In the genomic region with DNA sequence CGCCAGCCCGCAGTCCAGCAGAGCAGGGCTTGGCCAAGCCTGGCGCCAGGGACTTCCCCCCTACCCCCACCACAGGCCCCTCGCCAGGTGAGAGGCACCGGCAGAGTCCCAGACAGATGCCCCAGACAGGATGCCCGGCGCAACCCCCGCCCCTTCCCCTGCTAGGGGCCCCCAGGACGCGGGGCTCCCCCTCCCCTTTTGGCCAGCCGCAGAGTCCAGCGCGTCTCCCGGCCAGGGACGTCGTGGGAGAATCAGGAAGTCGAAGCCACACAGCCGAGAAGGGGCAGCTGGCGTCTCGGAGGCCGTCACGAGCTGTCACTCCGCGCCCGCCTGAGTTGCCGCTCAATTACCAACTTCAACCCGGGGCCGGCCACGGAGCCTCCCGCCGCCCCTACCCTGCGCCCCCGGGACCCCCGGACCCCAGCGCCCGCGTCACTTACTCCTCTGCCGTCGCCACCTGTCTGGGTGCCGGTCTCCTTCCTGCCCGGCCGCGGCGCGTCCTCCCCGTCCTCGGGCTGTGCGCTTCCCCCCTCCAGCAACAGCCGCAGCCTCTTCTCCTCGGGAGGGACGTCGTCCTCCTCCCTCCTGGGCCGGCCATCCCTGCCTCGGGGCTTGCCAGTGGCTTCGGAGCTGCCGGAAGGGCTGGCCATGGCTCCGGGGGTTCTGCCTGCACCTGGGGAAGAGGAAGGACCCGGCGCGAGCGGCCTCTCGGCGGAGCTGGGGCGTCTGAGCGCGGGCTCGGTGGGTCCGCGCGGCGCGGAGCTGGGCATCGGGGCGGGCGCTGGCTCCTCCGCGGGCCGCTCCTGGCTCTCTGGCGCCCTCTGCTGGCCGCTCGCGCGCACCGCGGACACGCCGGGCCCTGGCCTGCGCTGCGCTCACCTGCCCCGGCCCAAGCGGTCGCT, we compare ENCODE assay signal across 8 cellular contexts.
A peak's percentile ranks its signal among the peaks of the same experiment; 100 is the strongest.
DNase-seq lines count a peak whose midpoint lies in the region; ATAC-seq, FAIRE-seq and TF ChIP-seq lines count a peak whose summit lies in the region.
"Not testable (repeated sequence)": the region's sequence is repeated elsewhere in the genome, so short reads cannot be mapped to it uniquely, and the experiment has no call there.

No MANE protein-coding gene starts in this region.

- H3K79me1 ChIP-seq in H1 (ENCODE audit: low read depth, low read length): not testable (repeated sequence)

- H3K4me3 ChIP-seq in NB4 (ENCODE audit: low read depth, low read length); SU-DHL-6 (ENCODE audit: insufficient read depth, low read length, poor library complexity, severe bottlenecking): not testable (repeated sequence)
- H3K4me3 ChIP-seq in H1 (ENCODE audit: extremely low read depth in 1 of 4, insufficient read depth in 2 of 4, low read depth in 3 of 4, low read length in 4 of 4) (peak overlapping the region in 3 of 4 experiments; percentile 12 to 62 (median 28); a peak in 4 of 8 replicates), right lobe of liver (peak overlapping the region; percentile 12 to 20 (median 19)), spleen (peak overlapping the region; percentile 20 to 72 (median 40)), upper lobe of right lung (peak overlapping the region; percentile 46)

- not testable (repeated sequence) for H2BK120ac ChIP-seq in H1 (replicated peaks; ENCODE audit: low read depth, low read length)

- H3K27me3 ChIP-seq in SU-DHL-6 (ENCODE audit: low read length); H1 (replicated peaks in 1 of 4; ENCODE audit: control insufficient read depth in 3 of 4, extremely low read depth in 1 of 4, insufficient read depth in 3 of 4, low read length in 3 of 4); right lobe of liver; upper lobe of right lung: not testable (repeated sequence)
- peaks cover 0 to 52% (median 19%) of the 10 kb centered on the region in 7 donors for H3K27me3 ChIP-seq in spleen (replicated peaks in 1 of 7)

- not testable (repeated sequence) for H3K9me3 ChIP-seq in ES-I3 (ENCODE audit: control insufficient read depth, insufficient read depth, low read length); SU-DHL-6 (ENCODE audit: insufficient read depth, low read length); H1 (ENCODE audit: insufficient read depth in 2 of 2, low read depth in 1 of 2, low read length in 1 of 2); right lobe of liver; spleen; upper lobe of right lung

- not testable (repeated sequence) for H3K36me3 ChIP-seq in ES-I3 (ENCODE audit: insufficient read depth, low read length); SU-DHL-6 (ENCODE audit: low read length); H1 (ENCODE audit: control insufficient read depth in 2 of 4, insufficient read depth in 4 of 4, low read length in 3 of 4); right lobe of liver; spleen; upper lobe of right lung

- FAIRE-seq in H1 (lab: Jason Lieb, UNC): not testable (repeated sequence)

- not testable (repeated sequence) for H3K4ac ChIP-seq in H1 (replicated peaks; ENCODE audit: insufficient read length, low read depth, low read length)

- TF ChIP-seq POLR2A in NB4 (IDR thresholded peaks at IDR 0.05; ENCODE audit: extremely low read depth, insufficient read length); H1 (IDR thresholded peaks at IDR 0.05; ENCODE audit: control extremely low read depth in 1 of 2, low read depth in 2 of 2, low read length in 2 of 2); right lobe of liver (IDR thresholded peaks at IDR 0.05); spleen (IDR thresholded peaks at IDR 0.05): not testable (repeated sequence)

- not testable (repeated sequence) for H2BK5ac ChIP-seq in H1 (ENCODE audit: low read depth, low read length)

- TF ChIP-seq CTCF in NB4 (IDR thresholded peaks at IDR 0.05; ENCODE audit: low read depth, low read length) (peak; percentile 21), SU-DHL-6 (IDR thresholded peaks at IDR 0.05; ENCODE audit: insufficient read depth, low read length, poor library complexity, severe bottlenecking) (peak; percentile 45), H1 (IDR thresholded peaks at IDR 0.05; ENCODE audit: control extremely low read depth in 1 of 3, insufficient read depth in 1 of 3, low read depth in 1 of 3, low read length in 3 of 3) (peak; percentile 59 to 64 (median 59)), right lobe of liver (IDR thresholded peaks at IDR 0.05) (peak; percentile 65 to 83 (median 74)), spleen (IDR thresholded peaks at IDR 0.05 in 8 of 11, conservative IDR thresholded peaks at IDR 0.05 in 3 of 11) (peak in 7 of 11 experiments; percentile 76 to 90 (median 87)), upper lobe of right lung (IDR thresholded peaks at IDR 0.05) (peak; percentile 72)

- H4K8ac ChIP-seq in H1 (ENCODE audit: extremely low read depth, insufficient read depth, low read length): not testable (repeated sequence)

- peak; percentile 55 to 69 (median 62) for ATAC-seq in right lobe of liver
- peak; percentile 73 for ATAC-seq in upper lobe of right lung

- H3K79me2 ChIP-seq in SU-DHL-6 (ENCODE audit: insufficient read depth, low read length); H1 (ENCODE audit: control insufficient read depth in 1 of 2, insufficient read depth in 2 of 2, low read length in 2 of 2): not testable (repeated sequence)

- not testable (repeated sequence) for H3K23ac ChIP-seq in H1 (ENCODE audit: insufficient read length)

- H4K5ac ChIP-seq in H1 (ENCODE audit: insufficient read length, low read depth, low read length): not testable (repeated sequence)

- TF ChIP-seq RAD21 in H1 (IDR thresholded peaks at IDR 0.05 in 1 of 2, conservative IDR thresholded peaks at IDR 0.05 in 1 of 2; ENCODE audit: low read depth in 2 of 2, low read length in 2 of 2): peak; percentile 43 to 63

- H3K4me1 ChIP-seq in ES-I3 (ENCODE audit: insufficient read depth, low read length); H1 (replicated peaks in 1 of 4; ENCODE audit: control insufficient read depth in 3 of 4, insufficient read depth in 4 of 4, low read length in 3 of 4); right lobe of liver; upper lobe of right lung: not testable (repeated sequence)
- H3K4me1 ChIP-seq in spleen: peaks cover 0 to 15% (median 10%) of the 10 kb centered on the region in 6 donors

- intact Hi-C loops in right lobe of liver (cut with DNase I); spleen (cut with DNase I; ENCODE audit: low total_unique reads); upper lobe of right lung (cut with DNase I): not testable (repeated sequence)

- peak; percentile 37 for DNase-seq in NB4 (ENCODE audit: low read depth)
- peak; percentile 58 for DNase-seq in activated T-helper 1 cell treated with Interleukin-2 at 50 U/mL for 16 hours (ENCODE audit: low read depth)
- DNase-seq in H1 (ENCODE audit: low read depth in 1 of 2, low spot score in 2 of 2): peak in 1 of 2 experiments; percentile 94
- DNase-seq in right lobe of liver: peak; percentile 64 to 74 (median 67)
- DNase-seq in spleen: peak; percentile 92
- peak; percentile 85 for DNase-seq in upper lobe of right lung

- H3K23me2 ChIP-seq in H1 (ENCODE audit: low read depth, low read length): not testable (repeated sequence)

- H2BK15ac ChIP-seq in H1 (ENCODE audit: low read length): not testable (repeated sequence)

- H2BK20ac ChIP-seq in H1 (ENCODE audit: low read length): not testable (repeated sequence)

- H3K9ac ChIP-seq in ES-I3 (ENCODE audit: low read depth, low read length): peak overlapping the region; percentile 50; the same call in 1 of the 2 replicates
- H3K9ac ChIP-seq in SU-DHL-6 (ENCODE audit: low read length); H1 (replicated peaks in 1 of 4; ENCODE audit: extremely low read depth in 1 of 4, low read depth in 3 of 4, low read length in 3 of 4): not testable (repeated sequence)

- not testable (repeated sequence) for TF ChIP-seq EP300 in H1 (IDR thresholded peaks at IDR 0.05; ENCODE audit: borderline replicate concordance in 1 of 2, low read depth in 2 of 2, low read length in 2 of 2)

- not testable (repeated sequence) for H2AFZ ChIP-seq in SU-DHL-6 (ENCODE audit: low read depth, low read length, severe bottlenecking); H1 (ENCODE audit: low read length)

- H3K9me2 ChIP-seq in SU-DHL-6 (replicated peaks; ENCODE audit: insufficient read depth, low read length): not testable (repeated sequence)

- not testable (repeated sequence) for H2BK12ac ChIP-seq in H1 (ENCODE audit: low read depth, low read length)

- H3F3A ChIP-seq in SU-DHL-6 (ENCODE audit: insufficient read depth): not testable (repeated sequence)

- H4K91ac ChIP-seq in H1 (replicated peaks; ENCODE audit: insufficient read length, low read length): not testable (repeated sequence)

- not testable (repeated sequence) for H2AK5ac ChIP-seq in H1 (ENCODE audit: low read depth, low read length)

- not testable (repeated sequence) for H3K27ac ChIP-seq in SU-DHL-6 (ENCODE audit: low read depth, low read length); H1 (ENCODE audit: low read depth, low read length); right lobe of liver; spleen; upper lobe of right lung

- CTCF ChIA-PET in H1 (lab: Charles Lee; ENCODE audit: partially characterized antibody): interaction anchor here (0.7 to 1.7 kb wide), 7 partner anchors 12 to 103 kb away, joined by 3 to 5 read pairs (median 3); no protein-coding TSS in a partner anchor

- not testable (repeated sequence) for H3K56ac ChIP-seq in H1 (replicated peaks; ENCODE audit: insufficient read length, low read depth, low read length)

- H3K14ac ChIP-seq in H1 (ENCODE audit: insufficient read length): not testable (repeated sequence)

- H3K18ac ChIP-seq in H1 (ENCODE audit: extremely low read depth, low read length): not testable (repeated sequence)

- H4K20me1 ChIP-seq in SU-DHL-6 (ENCODE audit: low read depth, low read length); H1 (replicated peaks in 1 of 2; ENCODE audit: control insufficient read depth in 1 of 2, insufficient read depth in 2 of 2, low read length in 2 of 2): not testable (repeated sequence)

- POLR2A ChIA-PET in H1 (lab: Charles Lee; ENCODE audit: partially characterized antibody): not testable (repeated sequence)

- H3K4me2 ChIP-seq in SU-DHL-6 (ENCODE audit: low read depth, low read length, poor library complexity, severe bottlenecking) (peak overlapping the region; percentile 33), H1 (ENCODE audit: insufficient read depth in 1 of 2, low read depth in 2 of 2, low read length in 2 of 2) (peak overlapping the region; percentile 49 to 56)

- 0% methylated on average over 17 of the region's 92 CpGs; no CpG with 5 or more reads in 1 of the 2 experiments for WGBS in H1 (ENCODE audit: extremely low coverage in 1 of 2, insufficient coverage in 1 of 2, insufficient read length in 1 of 2, insufficient replicate concordance in 2 of 2, low coverage in 1 of 2, low lambda C conversion rate in 2 of 2, missing lambda C conversion rate in 1 of 2), 2 experiments
- WGBS in right lobe of liver (ENCODE audit: insufficient coverage, low coverage, low lambda C conversion rate, missing lambda C conversion rate): 7% methylated on average over 3 of the region's 92 CpGs
- 1 to 2% (median 1%) methylated on average over 8 to 90 of the region's 92 CpGs for WGBS in spleen, 5 donors

Comparison
In these comparisons a context has a peak if more than half of its experiments do, and no peak if none do; other contexts are left out.
1. CTCF ChIP-seq: peak in every context shown above with its lines; median percentile 87 in spleen; 74 in right lobe of liver; 72 in upper lobe of right lung; 59 in H1; 45 in SU-DHL-6; 21 in NB4.